Comparison of ENCODE assay signal across 8 cellular contexts in the genomic region with DNA sequence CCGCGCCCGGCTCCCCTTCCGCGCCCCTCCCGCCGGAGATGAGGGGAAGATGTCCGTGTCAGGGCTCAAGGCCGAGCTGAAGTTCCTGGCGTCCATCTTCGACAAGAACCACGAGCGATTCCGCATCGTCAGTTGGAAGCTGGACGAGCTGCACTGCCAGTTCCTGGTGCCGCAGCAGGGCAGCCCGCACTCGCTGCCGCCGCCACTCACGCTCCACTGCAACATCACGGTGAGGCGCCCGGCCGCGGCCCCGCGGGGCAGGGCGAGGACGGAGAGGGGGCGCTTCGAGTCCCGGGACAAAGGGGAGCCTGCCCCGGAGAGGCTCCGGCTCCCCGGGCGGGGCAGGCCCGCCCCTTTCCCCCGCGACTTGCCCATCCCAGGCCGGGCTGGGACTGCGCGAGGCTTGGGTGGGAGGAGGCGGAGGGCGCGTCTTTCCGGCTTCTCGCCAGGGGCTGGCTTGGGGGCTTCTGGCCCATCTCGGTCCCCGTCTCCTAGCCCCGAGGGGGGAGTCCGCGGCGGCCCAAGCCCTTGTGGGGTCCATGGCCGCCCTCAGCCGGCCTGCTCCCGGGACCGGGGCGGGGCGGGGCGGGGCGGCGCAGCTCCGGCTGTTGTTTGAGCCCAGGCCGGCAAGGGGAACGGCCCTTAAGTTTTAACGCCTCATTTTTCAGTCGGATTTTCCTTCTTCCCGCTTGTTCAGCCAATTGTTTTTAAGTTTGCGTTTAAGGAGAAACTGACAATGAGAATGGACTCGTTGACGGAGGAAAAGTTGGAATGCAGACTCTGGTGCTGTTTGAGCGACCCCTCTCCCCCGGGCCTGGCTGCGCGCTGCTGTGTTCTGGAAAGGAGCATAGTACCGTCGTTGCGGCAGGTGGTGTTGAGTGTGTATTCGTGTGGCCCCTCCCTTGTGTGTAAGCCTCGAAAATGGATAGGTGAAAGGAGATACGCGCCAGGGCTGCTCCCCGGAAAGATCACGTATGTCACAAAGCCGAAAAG. TPM values are rescaled to one million over a fixed set of nuclear protein-coding genes. Genes with fewer than 3 reads are reported as not detected.
DNase-seq lines count a peak whose midpoint lies in the region; ATAC-seq, FAIRE-seq and TF ChIP-seq lines count a peak whose summit lies in the region.

No MANE protein-coding gene starts in this region.

- H3K4me2 ChIP-seq in keratinocyte (ENCODE audit: control insufficient read depth, extremely low read depth, insufficient read depth, low read depth, low read length): peak overlapping the region; percentile 84

- no peaks in the 10 kb centered on the region for H3K9me3 Mint-ChIP-seq in central memory CD8-positive, alpha-beta T cell

- no peaks in the 10 kb centered on the region for H3K9me3 ChIP-seq in keratinocyte (ENCODE audit: control insufficient read depth, low read depth, low read length)

- dilution Hi-C loops in keratinocyte (cut with MboI; ENCODE audit: extremely low pct_ligation_motif_present, low sequenced_read_pairs): no loop called here

- peak overlapping the region; percentile 58 for H3K27ac Mint-ChIP-seq in central memory CD8-positive, alpha-beta T cell (ENCODE audit: low read depth)

- no peaks in the 10 kb centered on the region for H3K27me3 Mint-ChIP-seq in central memory CD8-positive, alpha-beta T cell

- peak overlapping the region; percentile 93 for H3K9ac ChIP-seq in keratinocyte (ENCODE audit: control insufficient read depth, extremely low read depth, insufficient read depth, low read length)

- ATAC-seq in central memory CD8-positive, alpha-beta T cell (replicated peaks; ENCODE audit: extremely low read depth, poor library complexity, severe bottlenecking): peak; percentile 49
- ATAC-seq in HG03460 (IDR thresholded peaks at IDR 0.05; ENCODE audit: unreplicated experiment): no peak

- no peaks in the 10 kb centered on the region for H3K9me1 ChIP-seq in keratinocyte (ENCODE audit: control insufficient read depth, extremely low read depth, insufficient read depth, low read length)

- H2AFZ ChIP-seq in keratinocyte (ENCODE audit: control insufficient read depth, low read length): peak overlapping the region; percentile 93

- no peaks in the 10 kb centered on the region for H3K27me3 ChIP-seq in keratinocyte (ENCODE audit: control insufficient read depth, extremely low read depth, insufficient read depth, low read length)

- H3K4me1 ChIP-seq in keratinocyte (ENCODE audit: control insufficient read depth, extremely low read depth, insufficient read depth, low read length): peaks cover 27% of the 10 kb centered on the region

- DNase-seq in GM10266 (ENCODE audit: extremely low spot score): peak; percentile 85
- no peak for DNase-seq in HFF-Myc (ENCODE audit: extremely low read depth, low read depth)
- peak; percentile 17 for DNase-seq in NCI-H1417 treated with DMSO at 0.1 percent for 48 hours (lab: John Stamatoyannopoulos, UW)
- DNase-seq in activated CD4-positive, CD25-positive, alpha-beta regulatory T cell treated with anti-CD3 and anti-CD28 coated beads, Interleukin-2, amount 50 U/mL, for 72 hours: peak; percentile 65
- DNase-seq in central memory CD8-positive, alpha-beta T cell (ENCODE audit: low spot score in 2 of 2): peak; percentile 38 to 41
- no peak for DNase-seq in keratinocyte (ENCODE audit: low read depth, low spot score)
- DNase-seq in stimulated activated CD4-positive, alpha-beta T cell treated with anti-CD3 and anti-CD28 coated beads, Interleukin-15, amount 100 ng/mL, for 1 hour (ENCODE audit: low read depth in 1 of 2, low spot score in 1 of 2): peak; percentile 19 to 31

- H3K36me3 Mint-ChIP-seq in central memory CD8-positive, alpha-beta T cell (ENCODE audit: insufficient read depth): peaks cover 9% of the 10 kb centered on the region

- peaks cover 0 to 4% of the 10 kb centered on the region in 2 experiments for H3K36me3 ChIP-seq in keratinocyte (ENCODE audit: control insufficient read depth in 2 of 2, extremely low read depth in 1 of 2, insufficient read depth in 2 of 2, low read length in 2 of 2)

- H3K79me2 ChIP-seq in keratinocyte (ENCODE audit: control insufficient read depth, insufficient read depth, low read length): peaks cover 46% of the 10 kb centered on the region

- TF ChIP-seq CTCF in GM10266 (IDR thresholded peaks at IDR 0.05; ENCODE audit: control insufficient read depth, insufficient read depth, low read depth, missing control alignments) (no peak), HFF-Myc (IDR thresholded peaks at IDR 0.05; ENCODE audit: low read depth, low read length, missing control alignments) (no peak), keratinocyte (optimal IDR thresholded peaks at IDR 0.05 in 1 of 3, IDR thresholded peaks at IDR 0.05 in 1 of 3, conservative IDR thresholded peaks at IDR 0.05 in 1 of 3; ENCODE audit: extremely low read depth in 1 of 3, insufficient read depth in 2 of 3, low read length in 3 of 3) (no peak)

- H3K4me1 Mint-ChIP-seq in central memory CD8-positive, alpha-beta T cell: peaks cover 42% of the 10 kb centered on the region

- H3K27ac ChIP-seq in keratinocyte (ENCODE audit: control insufficient read depth, insufficient read depth, low read length): peak overlapping the region; percentile 81

- H3K4me3 ChIP-seq in HFF-Myc (replicated peaks; ENCODE audit: low read depth, low read length) (peak overlapping the region; percentile 92), keratinocyte (ENCODE audit: control insufficient read depth in 2 of 3, extremely low read depth in 1 of 3, insufficient read depth in 2 of 3, low read depth in 1 of 3, low read length in 3 of 3) (peak overlapping the region; percentile 84 to 96 (median 94))

- H3K4me3 Mint-ChIP-seq in central memory CD8-positive, alpha-beta T cell: peak overlapping the region; percentile 83

- no peaks in the 10 kb centered on the region for H4K20me1 ChIP-seq in keratinocyte (ENCODE audit: control insufficient read depth, extremely low read depth, insufficient read depth, low read length)

- no peak for FAIRE-seq in keratinocyte (lab: Jason Lieb, UNC)

RNA-seq across cellular contexts. Expression of a gene that starts 0.7 kb away (rescaled TPM):
- polyA plus RNA-seq in keratinocyte: 22.7 to 33.9 TPM (median 25.0 TPM) in 3 replicates
- 70.9 TPM for polyA plus RNA-seq in keratinocyte (2011; ENCODE audit: low read depth)
- 30.4 and 56.8 TPM in 2 replicates for polyA plus RNA-seq in keratinocyte (2011; cell fraction: cytosol; rRNA removed)
- 15.8 and 20.8 TPM in 2 replicates for polyA plus RNA-seq in keratinocyte (2011; cell fraction: nucleus; rRNA removed)
- polyA plus RNA-seq in keratinocyte (2012; ENCODE audit: low replicate concordance): 25.3 and 28.0 TPM in 2 replicates
- polyA minus RNA-seq in keratinocyte: 8.2 to 20.1 TPM (median 13.1 TPM) in 3 replicates
- polyA minus RNA-seq in keratinocyte (2011; cell fraction: cytosol; rRNA and poly(A)+ RNA removed): 26.5 TPM
- 7.3 and 15.4 TPM in 2 replicates for polyA minus RNA-seq in keratinocyte (2011; cell fraction: nucleus; rRNA and poly(A)+ RNA removed)

RNA-seq across cellular contexts. Expression of a gene that starts 59.8 kb away (rescaled TPM):
- polyA plus RNA-seq in keratinocyte: 31.4 to 68.5 TPM (median 56.4 TPM) in 3 replicates
- 12.3 TPM for polyA plus RNA-seq in keratinocyte (2011; ENCODE audit: low read depth)
- polyA plus RNA-seq in keratinocyte (2011; cell fraction: cytosol; rRNA removed): 28.2 and 52.7 TPM in 2 replicates
- 28.9 and 34.8 TPM in 2 replicates for polyA plus RNA-seq in keratinocyte (2011; cell fraction: nucleus; rRNA removed)
- polyA plus RNA-seq in keratinocyte (2012; ENCODE audit: low replicate concordance): 47.3 and 55.9 TPM in 2 replicates
- polyA minus RNA-seq in keratinocyte: 26.6 to 43.2 TPM (median 38.8 TPM) in 3 replicates
- 62.2 TPM for polyA minus RNA-seq in keratinocyte (2011; cell fraction: cytosol; rRNA and poly(A)+ RNA removed)
- polyA minus RNA-seq in keratinocyte (2011; cell fraction: nucleus; rRNA and poly(A)+ RNA removed): 24.4 and 30.3 TPM in 2 replicates

Comparison
In these comparisons a context has a peak if more than half of its experiments do, and no peak if none do; other contexts are left out.
1. DNase-seq: peak in GM10266 (single experiment), NCI-H1417 treated with DMSO at 0.1 percent for 48 hours (single experiment), activated CD4-positive, CD25-positive, alpha-beta regulatory T cell treated with anti-CD3 and anti-CD28 coated beads, Interleukin-2, amount 50 U/mL, for 72 hours (single experiment), central memory CD8-positive, alpha-beta T cell (2 of 2) and stimulated activated CD4-positive, alpha-beta T cell treated with anti-CD3 and anti-CD28 coated beads, Interleukin-15, amount 100 ng/mL, for 1 hour (2 of 2); none in HFF-Myc (single experiment) and keratinocyte (single experiment).